In the genomic region with DNA sequence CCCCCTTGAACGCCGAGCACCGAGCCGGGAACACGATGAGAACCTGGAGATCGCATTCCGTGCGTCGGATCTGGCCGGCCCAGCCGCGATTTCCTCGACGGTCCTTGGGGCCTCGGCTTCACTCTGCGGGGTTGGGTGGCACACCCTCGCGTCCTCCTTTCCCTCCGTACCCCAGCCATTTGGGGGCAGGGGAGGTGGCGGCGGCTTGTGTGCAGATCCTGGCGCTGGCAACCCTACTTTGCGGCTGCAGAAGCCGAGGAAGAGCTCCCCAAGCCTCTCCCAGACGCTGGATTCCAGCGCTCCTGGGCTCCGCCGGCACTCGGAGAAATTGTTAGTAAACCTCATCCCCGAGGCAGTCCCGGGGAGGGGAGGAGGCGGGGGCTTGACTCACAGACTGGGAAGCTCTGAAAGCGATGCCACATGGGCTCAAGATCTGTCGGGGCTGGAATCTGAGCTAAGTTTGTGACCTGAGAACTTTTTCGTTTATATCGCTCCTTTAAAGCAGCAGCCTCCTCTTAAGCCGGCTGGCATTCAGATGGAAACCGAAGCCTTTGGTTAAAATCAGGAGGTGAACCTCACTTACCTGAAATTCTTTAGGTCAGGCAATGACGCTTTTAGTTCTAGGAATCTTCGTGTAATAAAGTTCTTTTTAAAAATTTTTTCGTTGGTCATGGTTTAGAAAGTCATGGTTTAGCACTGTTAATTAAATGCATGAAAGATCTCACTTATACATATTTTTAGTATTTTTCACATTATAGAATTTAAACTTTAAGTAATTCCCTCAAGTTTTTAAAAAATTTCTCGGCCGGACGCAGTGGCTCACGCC, we compare ENCODE assay signal across 8 cellular contexts. TPM values are rescaled to one million over a fixed set of nuclear protein-coding genes. Genes with fewer than 3 reads are reported as not detected.
DNase-seq lines count a peak whose midpoint lies in the region; ATAC-seq and TF ChIP-seq lines count a peak whose summit lies in the region.

No MANE protein-coding gene starts in this region.

- H3K4me3 Mint-ChIP-seq in activated CD4-positive, alpha-beta T cell treated with anti-CD3 and anti-CD28 coated beads, Interleukin-2, amount 10 ng/mL, durations not matched to agents 24 days and 14 days, result peak overlapping the region; percentile 79

- H3K4me1 Mint-ChIP-seq in activated CD4-positive, alpha-beta T cell treated with anti-CD3 and anti-CD28 coated beads, Interleukin-2, amount 10 ng/mL, durations not matched to agents 24 days and 14 days, result peaks cover 10% of the 10 kb centered on the region

- H3K4me3 ChIP-seq in DOHH2 (ENCODE audit: low read length), result peak overlapping the region; percentile 63
- H3K4me3 ChIP-seq in HUES48 (ENCODE audit: low read depth, low read length), result peak overlapping the region; percentile 93
- H3K4me3 ChIP-seq in effector memory CD4-positive, alpha-beta T cell (ENCODE audit: insufficient read depth, low read depth, low read length, poor library complexity, severe bottlenecking), result peak overlapping the region; percentile 75
- H3K4me3 ChIP-seq in lower leg skin (ENCODE audit: low read depth, poor library complexity, severe bottlenecking), result peak overlapping the region; percentile 62

- no peak for TF ChIP-seq POLR2A in lower leg skin (IDR thresholded peaks at IDR 0.05)

- H3K9me3 ChIP-seq in DOHH2 (ENCODE audit: control insufficient read depth, insufficient read depth, low read length) (no peaks in the 10 kb centered on the region), HUES48 (ENCODE audit: control insufficient read depth, insufficient read depth, low read length) (no peaks in the 10 kb centered on the region)
- H3K9me3 ChIP-seq in effector memory CD4-positive, alpha-beta T cell (ENCODE audit: control insufficient read depth, low read length), result no peaks in the 10 kb centered on the region

- no peak overlapping the region for H3K27ac Mint-ChIP-seq in activated CD4-positive, alpha-beta T cell treated with anti-CD3 and anti-CD28 coated beads, Interleukin-2, amount 10 ng/mL, durations not matched to agents 24 days and 14 days

- no peak for TF ChIP-seq CTCF in DOHH2 (IDR thresholded peaks at IDR 0.05; ENCODE audit: low read depth, low read length, poor library complexity, severe bottlenecking)
- no peak for TF ChIP-seq CTCF in lower leg skin (IDR thresholded peaks at IDR 0.05)

- H3F3A ChIP-seq in DOHH2 (ENCODE audit: control insufficient read depth, insufficient read depth), result peaks cover 14% of the 10 kb centered on the region

- intact Hi-C loops in activated CD4-positive, alpha-beta T cell treated with anti-CD3 and anti-CD28 coated beads, Interleukin-2, amount 10 ng/mL, durations not matched to agents 24 days and 14 days (cut with micrococcal nuclease), result loop anchor here (5.0 kb wide), 1 partner anchor 94 kb away; the partner anchor contains the start of gene TSPYL1
- intact Hi-C loops in lower leg skin (cut with DNase I; ENCODE audit: low total_unique reads), result no loop called here

- peak; percentile 9 for ATAC-seq in GM21526 (IDR thresholded peaks at IDR 0.05; ENCODE audit: low FRiP score, unreplicated experiment)

- H3K4me1 ChIP-seq in DOHH2 (ENCODE audit: control insufficient read depth, low read length), result peaks cover 29% of the 10 kb centered on the region
- H3K4me1 ChIP-seq in HUES48 (ENCODE audit: control insufficient read depth, insufficient read depth, low read length), result peaks cover 21% of the 10 kb centered on the region
- H3K4me1 ChIP-seq in effector memory CD4-positive, alpha-beta T cell (ENCODE audit: control insufficient read depth, insufficient read depth, low read length, poor library complexity, severe bottlenecking), result peaks cover 4% of the 10 kb centered on the region

- peaks cover 72% of the 10 kb centered on the region for H3K27me3 ChIP-seq in DOHH2 (ENCODE audit: control insufficient read depth, low read length)
- H3K27me3 ChIP-seq in HUES48 (ENCODE audit: control insufficient read depth, insufficient read depth, low read length), result no peaks in the 10 kb centered on the region
- H3K27me3 ChIP-seq in effector memory CD4-positive, alpha-beta T cell (replicated peaks; ENCODE audit: control insufficient read depth, insufficient read depth, low read length, poor library complexity, severe bottlenecking), result no peaks in the 10 kb centered on the region

- H3K9me3 Mint-ChIP-seq in activated CD4-positive, alpha-beta T cell treated with anti-CD3 and anti-CD28 coated beads, Interleukin-2, amount 10 ng/mL, durations not matched to agents 24 days and 14 days, result no peaks in the 10 kb centered on the region

- H3K9ac ChIP-seq in HUES48 (ENCODE audit: low read depth, low read length), result peak overlapping the region; percentile 86

- WGBS in lower leg skin, 2 donors, result 8 to 9% methylated on average over 37 to 44 of the region's 45 CpGs

- peaks cover 19% of the 10 kb centered on the region for H4K20me1 ChIP-seq in DOHH2 (ENCODE audit: control insufficient read depth, insufficient read depth, low read depth, low read length)

- H3K79me2 ChIP-seq in DOHH2 (ENCODE audit: control insufficient read depth, low read length), result no peaks in the 10 kb centered on the region

- no peaks in the 10 kb centered on the region for H3K9me2 ChIP-seq in DOHH2 (replicated peaks; ENCODE audit: control insufficient read depth, low read length)

- H3K27ac ChIP-seq in DOHH2 (ENCODE audit: low read depth, low read length), result no peak overlapping the region
- H3K27ac ChIP-seq in HUES48 (ENCODE audit: low read depth, low read length), result peak overlapping the region; percentile 84
- H3K27ac ChIP-seq in effector memory CD4-positive, alpha-beta T cell (ENCODE audit: insufficient read depth, low read length, poor library complexity, severe bottlenecking), result peak overlapping the region; percentile 50

- H3K36me3 Mint-ChIP-seq in activated CD4-positive, alpha-beta T cell treated with anti-CD3 and anti-CD28 coated beads, Interleukin-2, amount 10 ng/mL, durations not matched to agents 24 days and 14 days (ENCODE audit: low read depth), result no peaks in the 10 kb centered on the region

- no peaks in the 10 kb centered on the region for H3K36me3 ChIP-seq in DOHH2 (ENCODE audit: control insufficient read depth, low read length)
- H3K36me3 ChIP-seq in HUES48 (ENCODE audit: control insufficient read depth, insufficient read depth, low read length), result no peaks in the 10 kb centered on the region
- no peaks in the 10 kb centered on the region for H3K36me3 ChIP-seq in effector memory CD4-positive, alpha-beta T cell (ENCODE audit: control insufficient read depth, insufficient read depth, low read length)

- DNase-seq in activated CD4-positive, alpha-beta T cell treated with anti-CD3 and anti-CD28 coated beads, Interleukin-2, amount 10 ng/mL, durations not matched to agents 24 days and 14 days, result peak; percentile 73
- peak in 2 of 3 donors; percentile 9 to 21 for DNase-seq in effector memory CD4-positive, alpha-beta T cell
- DNase-seq in lower leg skin (ENCODE audit: low spot score in 2 of 2), result peak; percentile 87 to 95
- DNase-seq in stimulated activated CD8-positive, alpha-beta memory T cell treated with anti-CD3 and anti-CD28 coated beads, Interleukin-12 subunit alpha, Interleukin-12 subunit beta, amount 100 ng/mL, for 4 hours (ENCODE audit: low read depth), result peak; percentile 5
- no peak for DNase-seq in cerebellar nuclear complex (lab: John Stamatoyannopoulos, UW)

- H3K4me2 ChIP-seq in DOHH2 (ENCODE audit: low read length), result peak overlapping the region; percentile 58

- H3K27me3 Mint-ChIP-seq in activated CD4-positive, alpha-beta T cell treated with anti-CD3 and anti-CD28 coated beads, Interleukin-2, amount 10 ng/mL, durations not matched to agents 24 days and 14 days, result peaks cover 64% of the 10 kb centered on the region

RNA-seq across cellular contexts. Expression of gene DSE, which starts 0.8 kb away (rescaled TPM):
- 1.7 and 2.7 TPM in 2 replicates for total RNA-seq in activated CD4-positive, alpha-beta T cell treated with anti-CD3 and anti-CD28 coated beads, Interleukin-2, amount 10 ng/mL, durations not matched to agents 24 days and 14 days
- total RNA-seq in lower leg skin, result 10 to 100 TPM; 29.0 to 50.4 (median 38.7) TPM

Comparison
In these comparisons a context has a peak if more than half of its experiments do, and no peak if none do; other contexts are left out.
1. DNase-seq: peak in activated CD4-positive, alpha-beta T cell treated with anti-CD3 and anti-CD28 coated beads, Interleukin-2, amount 10 ng/mL, durations not matched to agents 24 days and 14 days (single experiment), effector memory CD4-positive, alpha-beta T cell (2 of 3), lower leg skin (2 of 2) and stimulated activated CD8-positive, alpha-beta memory T cell treated with anti-CD3 and anti-CD28 coated beads, Interleukin-12 subunit alpha, Interleukin-12 subunit beta, amount 100 ng/mL, for 4 hours (single experiment); none in cerebellar nuclear complex (0 of 2).
2. Peak in every context shown above with its lines, with median percentiles within 50 percentile points of each other: H3K4me3 ChIP-seq.